Comparison of ENCODE assay signal across 18 cellular contexts in the genomic region with DNA sequence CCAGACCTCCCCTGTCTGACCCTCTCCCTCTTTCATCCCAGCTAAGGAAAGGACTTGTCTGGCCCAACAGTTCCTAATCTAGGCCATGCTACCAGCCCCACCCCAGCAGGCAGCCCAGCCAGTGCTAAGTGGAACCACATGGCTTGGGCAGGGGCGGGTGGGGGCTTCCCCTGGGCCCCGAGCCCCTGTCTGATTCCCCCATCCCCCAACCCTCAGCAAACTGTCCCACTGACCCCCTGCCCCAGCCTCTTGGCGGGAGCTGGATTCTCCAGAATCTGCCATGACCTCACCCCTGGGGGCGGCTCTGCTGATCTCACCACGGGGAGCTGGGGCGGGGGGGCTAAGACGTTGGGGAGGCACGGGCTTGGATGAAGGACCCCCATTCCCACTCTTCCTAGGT. TPM values are rescaled to one million over a fixed set of nuclear protein-coding genes. Genes with fewer than 3 reads are reported as not detected.
A peak's percentile ranks its signal among the peaks of the same experiment; 100 is the strongest.
DNase-seq lines count a peak whose midpoint lies in the region; ATAC-seq and TF ChIP-seq lines count a peak whose summit lies in the region.
"Had no signal": no experiment of that assay in that cellular context is flagged by ENCODE, and none has a peak within 500 bp of the region (broad histone marks: within the 10 kb centered on the region; RNA-seq: fewer than 3 reads in every experiment).

No MANE protein-coding gene starts in this region.

- ATAC-seq in stimulated activated naive CD8-positive, alpha-beta T cell treated with anti-CD3 and anti-CD28 coated beads, Interleukin-15, amount 100 ng/mL, for 72 hours, result no peak
- peak; percentile 23 for ATAC-seq in Right ventricle myocardium superior (ENCODE audit: poor library complexity)
- peak in 2 of 4 donors; percentile 4 to 6 for ATAC-seq in psoas muscle
- no peak for ATAC-seq in mucosa of descending colon
- ATAC-seq: activated CD4-positive, CD25-positive, alpha-beta regulatory T cell treated with anti-CD3 and anti-CD28 coated beads, Interleukin-2, amount 50 U/mL, for 24 hours; stimulated activated naive CD8-positive, alpha-beta T cell treated with anti-CD3 and anti-CD28 coated beads, Interleukin-15, Interleukin-2, amounts not matched to agents 100 U/mL and 50 U/mL, for 24 hours had no signal

- TF ChIP-seq CTCF in psoas muscle (IDR thresholded peaks at IDR 0.05) (no peak), mucosa of descending colon (IDR thresholded peaks at IDR 0.05) (no peak)

- intact Hi-C loops in Right ventricle myocardium superior (cut with DNase I) (no loop called here), psoas muscle (cut with DNase I) (no loop called here), mucosa of descending colon (cut with DNase I, micrococcal nuclease) (no loop called here)

- H3K4me1 ChIP-seq in psoas muscle, result no peaks in the 10 kb centered on the region
- H3K4me1 ChIP-seq in mucosa of descending colon (ENCODE audit: low read depth), result peaks cover 9% of the 10 kb centered on the region
- H3K4me1 ChIP-seq: HAP-1 had no signal

- 28 to 35% (median 28%) methylated on average over 6 to 8 of the region's 8 CpGs for WGBS in psoas muscle, 3 donors

- H3K36me3 Mint-ChIP-seq in stimulated activated naive CD8-positive, alpha-beta T cell treated with anti-CD3 and anti-CD28 coated beads, Interleukin-15, Interleukin-2, amounts not matched to agents 100 ng/mL and 50 ng/mL, for 24 hours (ENCODE audit: low read depth), result peaks cover 4% of the 10 kb centered on the region

- no peak overlapping the region for H3K4me3 ChIP-seq in psoas muscle
- no peak overlapping the region for H3K4me3 ChIP-seq in mucosa of descending colon
- H3K4me3 ChIP-seq: HAP-1 had no signal

- H3K4me3 Mint-ChIP-seq in stimulated activated naive CD8-positive, alpha-beta T cell treated with anti-CD3 and anti-CD28 coated beads, Interleukin-15, Interleukin-2, amounts not matched to agents 100 ng/mL and 50 ng/mL, for 24 hours, result no peak overlapping the region
- no peak overlapping the region for H3K4me3 Mint-ChIP-seq in stimulated activated naive CD8-positive, alpha-beta T cell treated with anti-CD3 and anti-CD28 coated beads, Interleukin-15, amount 100 ng/mL, for 72 hours

- peak overlapping the region; percentile 87 for H3K27ac Mint-ChIP-seq in stimulated activated naive CD8-positive, alpha-beta T cell treated with anti-CD3 and anti-CD28 coated beads, Interleukin-15, Interleukin-2, amounts not matched to agents 100 ng/mL and 50 ng/mL, for 24 hours
- H3K27ac Mint-ChIP-seq in stimulated activated naive CD8-positive, alpha-beta T cell treated with anti-CD3 and anti-CD28 coated beads, Interleukin-15, amount 100 ng/mL, for 72 hours, result no peak overlapping the region

- H3K9me3 Mint-ChIP-seq in stimulated activated naive CD8-positive, alpha-beta T cell treated with anti-CD3 and anti-CD28 coated beads, Interleukin-15, Interleukin-2, amounts not matched to agents 100 ng/mL and 50 ng/mL, for 24 hours, result no peaks in the 10 kb centered on the region
- no peaks in the 10 kb centered on the region for H3K9me3 Mint-ChIP-seq in stimulated activated naive CD8-positive, alpha-beta T cell treated with anti-CD3 and anti-CD28 coated beads, Interleukin-15, amount 100 ng/mL, for 72 hours

- peaks cover 60% of the 10 kb centered on the region for H3K4me1 Mint-ChIP-seq in stimulated activated naive CD8-positive, alpha-beta T cell treated with anti-CD3 and anti-CD28 coated beads, Interleukin-15, Interleukin-2, amounts not matched to agents 100 ng/mL and 50 ng/mL, for 24 hours (ENCODE audit: low read depth)
- H3K4me1 Mint-ChIP-seq in stimulated activated naive CD8-positive, alpha-beta T cell treated with anti-CD3 and anti-CD28 coated beads, Interleukin-15, amount 100 ng/mL, for 72 hours, result peaks cover 42% of the 10 kb centered on the region

- H3K9me3 ChIP-seq in psoas muscle (no peaks in the 10 kb centered on the region), mucosa of descending colon (no peaks in the 10 kb centered on the region)
- H3K9me3 ChIP-seq: HAP-1 had no signal

- H3K27me3 Mint-ChIP-seq in stimulated activated naive CD8-positive, alpha-beta T cell treated with anti-CD3 and anti-CD28 coated beads, Interleukin-15, Interleukin-2, amounts not matched to agents 100 ng/mL and 50 ng/mL, for 24 hours, result peaks cover 65% of the 10 kb centered on the region
- H3K27me3 Mint-ChIP-seq in stimulated activated naive CD8-positive, alpha-beta T cell treated with anti-CD3 and anti-CD28 coated beads, Interleukin-15, amount 100 ng/mL, for 72 hours, result peaks cover 87% of the 10 kb centered on the region

- H3K36me3 ChIP-seq in psoas muscle (ENCODE audit: insufficient read depth in 1 of 2, low read depth in 1 of 2), result no peaks in the 10 kb centered on the region
- H3K36me3 ChIP-seq in mucosa of descending colon (ENCODE audit: low read depth), result no peaks in the 10 kb centered on the region
- H3K36me3 ChIP-seq: HAP-1 had no signal

- DNase-seq in stimulated activated naive CD8-positive, alpha-beta T cell treated with anti-CD3 and anti-CD28 coated beads, Interleukin-15, amount 100 ng/mL, for 72 hours, result no peak
- DNase-seq in Right ventricle myocardium superior, result peak; percentile 71
- DNase-seq in psoas muscle, result peak; percentile 62 to 76
- no peak for DNase-seq in germinal center (ENCODE audit: low spot score)
- DNase-seq in mucosa of descending colon, result no peak
- no peak for DNase-seq in central memory CD4-positive, alpha-beta T cell
- no peak for DNase-seq in NCI-H1092 (lab: John Stamatoyannopoulos, UW)
- DNase-seq: activated T-cell treated with anti-CD3 and anti-CD28 coated beads, Interleukin-2, amount 50 U/mL, for 1 hour; DND-41; NCI-H2029; stimulated activated CD4-positive, alpha-beta T cell treated with anti-CD3 and anti-CD28 coated beads, Interleukin-1b, Interleukin-23, amount 100 ng/mL, for 48 hours; stimulated activated naive CD8-positive, alpha-beta T cell treated with anti-CD3 and anti-CD28 coated beads, Interleukin-15, Interleukin-2, amounts not matched to agents 100 U/mL and 50 U/mL, for 24 hours had no signal

- H3K27me3 ChIP-seq in psoas muscle (ENCODE audit: insufficient read depth in 3 of 3, low read length in 2 of 3), result peaks cover 0 to 43% (median 19%) of the 10 kb centered on the region in 3 donors

- peak overlapping the region; percentile 25 for H3K27ac ChIP-seq in psoas muscle

RNA-seq across cellular contexts. Expression of gene COL5A3, which starts 2.9 kb away (rescaled TPM):
- 10.1 TPM for total RNA-seq in Right ventricle myocardium superior
- total RNA-seq in psoas muscle, result 10 to 100 TPM in 1 of 4 donors, 1 to 10 TPM in 3; 3.7 to 10.6 (median 8.0) TPM
- 1 to 10 TPM; 4.6 to 8.9 (median 8.5) TPM for polyA plus RNA-seq in psoas muscle
- total RNA-seq in mucosa of descending colon, result 1 to 10 TPM; 1.9 to 7.2 (median 5.5) TPM

RNA-seq across cellular contexts. Expression of gene RDH8, which starts 5.9 kb away (rescaled TPM):
- total RNA-seq in Right ventricle myocardium superior, result not detected
- not detected for total RNA-seq in psoas muscle
- polyA plus RNA-seq in psoas muscle, result not detected
- total RNA-seq in mucosa of descending colon, result not detected
- total RNA-seq: A673, epithelial cell of proximal tubule, kidney epithelial cell had no signal

Comparison
In these comparisons a context has a peak if more than half of its experiments do, and no peak if none do; other contexts are left out.
1. DNase-seq: peak in Right ventricle myocardium superior (single experiment) and psoas muscle (2 of 2); none in stimulated activated naive CD8-positive, alpha-beta T cell treated with anti-CD3 and anti-CD28 coated beads, Interleukin-15, amount 100 ng/mL, for 72 hours (0 of 2), germinal center (single experiment), mucosa of descending colon (0 of 3), central memory CD4-positive, alpha-beta T cell (single experiment) and NCI-H1092 (single experiment).